In genomic region chr6:8063762-8064637, GRCh38 we compare ENCODE assay signal across 1 cellular context.
TF ChIP-seq lines count a peak whose summit lies in the region.

Gene BLOC1S5, minus strand, starts transcription at chr6:8064389. Its CDS starts 13 bp downstream, at chr6:8064376.

TF ChIP-seq in HepG2, 621 proteins besides CTCF, POLR2A, EP300 and RAD21 (continued from another document and continues in another):
- TF ChIP-seq, protein P1, sequence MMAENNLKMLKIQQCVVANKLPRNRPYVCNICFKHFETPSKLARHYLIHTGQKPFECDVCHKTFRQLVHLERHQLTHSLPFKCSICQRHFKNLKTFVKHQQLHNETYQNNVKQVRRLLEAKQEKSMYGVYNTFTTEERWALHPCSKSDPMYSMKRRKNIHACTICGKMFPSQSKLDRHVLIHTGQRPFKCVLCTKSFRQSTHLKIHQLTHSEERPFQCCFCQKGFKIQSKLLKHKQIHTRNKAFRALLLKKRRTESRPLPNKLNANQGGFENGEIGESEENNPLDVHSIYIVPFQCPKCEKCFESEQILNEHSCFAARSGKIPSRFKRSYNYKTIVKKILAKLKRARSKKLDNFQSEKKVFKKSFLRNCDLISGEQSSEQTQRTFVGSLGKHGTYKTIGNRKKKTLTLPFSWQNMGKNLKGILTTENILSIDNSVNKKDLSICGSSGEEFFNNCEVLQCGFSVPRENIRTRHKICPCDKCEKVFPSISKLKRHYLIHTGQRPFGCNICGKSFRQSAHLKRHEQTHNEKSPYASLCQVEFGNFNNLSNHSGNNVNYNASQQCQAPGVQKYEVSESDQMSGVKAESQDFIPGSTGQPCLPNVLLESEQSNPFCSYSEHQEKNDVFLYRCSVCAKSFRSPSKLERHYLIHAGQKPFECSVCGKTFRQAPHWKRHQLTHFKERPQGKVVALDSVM (CRISPR knock-in tag; IDR thresholded peaks at IDR 0.05), result peak; percentile 49; the same call in 1 of the 2 replicates
- TF ChIP-seq DPF2 (CRISPR knock-in tag; IDR thresholded peaks at IDR 0.05; ENCODE audit: borderline replicate concordance, low read depth) (no peak; the same call in 1 of the 2 replicates), YEATS2 (CRISPR knock-in tag; IDR thresholded peaks at IDR 0.05; ENCODE audit: borderline replicate concordance) (peak; percentile 89; the same call in 1 of the 2 replicates), PHB2 (IDR thresholded peaks at IDR 0.05; ENCODE audit: partially characterized antibody) (no peak), CBX2 (IDR thresholded peaks at IDR 0.05; ENCODE audit: low read depth, low read length) (no peak), CBX2 (CRISPR knock-in tag; IDR thresholded peaks at IDR 0.05; ENCODE audit: low read depth) (no peak), TCF7L2 (IDR thresholded peaks at IDR 0.05; ENCODE audit: low read depth, low read length) (no peak), ZNF550 (CRISPR knock-in tag; IDR thresholded peaks at IDR 0.05; ENCODE audit: borderline replicate concordance) (no peak), ATRX (CRISPR knock-in tag; IDR thresholded peaks at IDR 0.05; ENCODE audit: borderline replicate concordance) (no peak), GABPB1 (CRISPR knock-in tag; IDR thresholded peaks at IDR 0.05) (peak; percentile 95), MIER2 (CRISPR knock-in tag; IDR thresholded peaks at IDR 0.05) (no peak; the same call in 1 of the 2 replicates), ELF1 (CRISPR knock-in tag; IDR thresholded peaks at IDR 0.05) (peak; percentile 100), SP140L (CRISPR knock-in tag; IDR thresholded peaks at IDR 0.05; ENCODE audit: borderline replicate concordance) (peak; percentile 67), TEF (CRISPR knock-in tag; IDR thresholded peaks at IDR 0.05) (no peak), ZNF260 (CRISPR knock-in tag; IDR thresholded peaks at IDR 0.05; ENCODE audit: borderline replicate concordance, low read depth) (no peak), SMAD3 (CRISPR knock-in tag; IDR thresholded peaks at IDR 0.05) (peak; percentile 91), ZMYM4 (CRISPR knock-in tag; IDR thresholded peaks at IDR 0.05) (peak; percentile 97), ZNF263 (CRISPR knock-in tag; IDR thresholded peaks at IDR 0.05) (peak; percentile 54; the same call in 1 of the 2 replicates), MIER3 (CRISPR knock-in tag; IDR thresholded peaks at IDR 0.05; ENCODE audit: borderline replicate concordance) (peak; percentile 38; the same call in 1 of the 2 replicates), ZNF547 (CRISPR knock-in tag; IDR thresholded peaks at IDR 0.05) (peak; percentile 78), ZNF609 (CRISPR knock-in tag; IDR thresholded peaks at IDR 0.05; ENCODE audit: borderline replicate concordance) (0 out of 2 replicates have a peak, but pooled peaks have one; percentile 33), SMAD1 (CRISPR knock-in tag; IDR thresholded peaks at IDR 0.05; ENCODE audit: borderline replicate concordance, low read depth) (no peak; the same call in 1 of the 2 replicates), EHMT2 (IDR thresholded peaks at IDR 0.05; ENCODE audit: borderline replicate concordance, low read depth, low read length) (no peak), CEBPG (CRISPR knock-in tag; IDR thresholded peaks at IDR 0.05) (0 out of 2 replicates have a peak, but pooled peaks have one; percentile 23), BCL3 (CRISPR knock-in tag; IDR thresholded peaks at IDR 0.05) (peak; percentile 88; the same call in 1 of the 2 replicates), EED (CRISPR knock-in tag; IDR thresholded peaks at IDR 0.05) (no peak; the same call in 1 of the 2 replicates), HNRNPL (IDR thresholded peaks at IDR 0.05; ENCODE audit: low read depth, low read length) (peak; percentile 61; the same call in 1 of the 2 replicates), PREB (CRISPR knock-in tag; IDR thresholded peaks at IDR 0.05) (peak; percentile 47; the same call in 1 of the 2 replicates), ZNF660 (CRISPR knock-in tag; IDR thresholded peaks at IDR 0.05; ENCODE audit: borderline replicate concordance, low read depth) (0 out of 2 replicates have a peak, but pooled peaks have one; percentile 74)
- TF ChIP-seq, protein P2, sequence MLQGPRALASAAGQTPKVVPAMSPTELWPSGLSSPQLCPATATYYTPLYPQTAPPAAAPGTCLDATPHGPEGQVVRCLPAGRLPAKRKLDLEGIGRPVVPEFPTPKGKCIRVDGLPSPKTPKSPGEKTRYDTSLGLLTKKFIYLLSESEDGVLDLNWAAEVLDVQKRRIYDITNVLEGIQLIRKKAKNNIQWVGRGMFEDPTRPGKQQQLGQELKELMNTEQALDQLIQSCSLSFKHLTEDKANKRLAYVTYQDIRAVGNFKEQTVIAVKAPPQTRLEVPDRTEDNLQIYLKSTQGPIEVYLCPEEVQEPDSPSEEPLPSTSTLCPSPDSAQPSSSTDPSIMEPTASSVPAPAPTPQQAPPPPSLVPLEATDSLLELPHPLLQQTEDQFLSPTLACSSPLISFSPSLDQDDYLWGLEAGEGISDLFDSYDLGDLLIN (CRISPR knock-in tag; IDR thresholded peaks at IDR 0.05; ENCODE audit: borderline replicate concordance), result no peak
- TF ChIP-seq, protein P3, sequence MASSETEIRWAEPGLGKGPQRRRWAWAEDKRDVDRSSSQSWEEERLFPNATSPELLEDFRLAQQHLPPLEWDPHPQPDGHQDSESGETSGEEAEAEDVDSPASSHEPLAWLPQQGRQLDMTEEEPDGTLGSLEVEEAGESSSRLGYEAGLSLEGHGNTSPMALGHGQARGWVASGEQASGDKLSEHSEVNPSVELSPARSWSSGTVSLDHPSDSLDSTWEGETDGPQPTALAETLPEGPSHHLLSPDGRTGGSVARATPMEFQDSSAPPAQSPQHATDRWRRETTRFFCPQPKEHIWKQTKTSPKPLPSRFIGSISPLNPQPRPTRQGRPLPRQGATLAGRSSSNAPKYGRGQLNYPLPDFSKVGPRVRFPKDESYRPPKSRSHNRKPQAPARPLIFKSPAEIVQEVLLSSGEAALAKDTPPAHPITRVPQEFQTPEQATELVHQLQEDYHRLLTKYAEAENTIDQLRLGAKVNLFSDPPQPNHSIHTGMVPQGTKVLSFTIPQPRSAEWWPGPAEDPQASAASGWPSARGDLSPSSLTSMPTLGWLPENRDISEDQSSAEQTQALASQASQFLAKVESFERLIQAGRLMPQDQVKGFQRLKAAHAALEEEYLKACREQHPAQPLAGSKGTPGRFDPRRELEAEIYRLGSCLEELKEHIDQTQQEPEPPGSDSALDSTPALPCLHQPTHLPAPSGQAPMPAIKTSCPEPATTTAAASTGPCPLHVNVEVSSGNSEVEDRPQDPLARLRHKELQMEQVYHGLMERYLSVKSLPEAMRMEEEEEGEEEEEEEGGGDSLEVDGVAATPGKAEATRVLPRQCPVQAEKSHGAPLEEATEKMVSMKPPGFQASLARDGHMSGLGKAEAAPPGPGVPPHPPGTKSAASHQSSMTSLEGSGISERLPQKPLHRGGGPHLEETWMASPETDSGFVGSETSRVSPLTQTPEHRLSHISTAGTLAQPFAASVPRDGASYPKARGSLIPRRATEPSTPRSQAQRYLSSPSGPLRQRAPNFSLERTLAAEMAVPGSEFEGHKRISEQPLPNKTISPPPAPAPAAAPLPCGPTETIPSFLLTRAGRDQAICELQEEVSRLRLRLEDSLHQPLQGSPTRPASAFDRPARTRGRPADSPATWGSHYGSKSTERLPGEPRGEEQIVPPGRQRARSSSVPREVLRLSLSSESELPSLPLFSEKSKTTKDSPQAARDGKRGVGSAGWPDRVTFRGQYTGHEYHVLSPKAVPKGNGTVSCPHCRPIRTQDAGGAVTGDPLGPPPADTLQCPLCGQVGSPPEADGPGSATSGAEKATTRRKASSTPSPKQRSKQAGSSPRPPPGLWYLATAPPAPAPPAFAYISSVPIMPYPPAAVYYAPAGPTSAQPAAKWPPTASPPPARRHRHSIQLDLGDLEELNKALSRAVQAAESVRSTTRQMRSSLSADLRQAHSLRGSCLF (CRISPR knock-in tag; IDR thresholded peaks at IDR 0.05; ENCODE audit: borderline replicate concordance), result no peak
- TF ChIP-seq, protein P4, sequence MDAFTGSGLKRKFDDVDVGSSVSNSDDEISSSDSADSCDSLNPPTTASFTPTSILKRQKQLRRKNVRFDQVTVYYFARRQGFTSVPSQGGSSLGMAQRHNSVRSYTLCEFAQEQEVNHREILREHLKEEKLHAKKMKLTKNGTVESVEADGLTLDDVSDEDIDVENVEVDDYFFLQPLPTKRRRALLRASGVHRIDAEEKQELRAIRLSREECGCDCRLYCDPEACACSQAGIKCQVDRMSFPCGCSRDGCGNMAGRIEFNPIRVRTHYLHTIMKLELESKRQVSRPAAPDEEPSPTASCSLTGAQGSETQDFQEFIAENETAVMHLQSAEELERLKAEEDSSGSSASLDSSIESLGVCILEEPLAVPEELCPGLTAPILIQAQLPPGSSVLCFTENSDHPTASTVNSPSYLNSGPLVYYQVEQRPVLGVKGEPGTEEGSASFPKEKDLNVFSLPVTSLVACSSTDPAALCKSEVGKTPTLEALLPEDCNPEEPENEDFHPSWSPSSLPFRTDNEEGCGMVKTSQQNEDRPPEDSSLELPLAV (CRISPR knock-in tag; conservative IDR thresholded peaks at IDR 0.05; ENCODE audit: low read depth), result no peak
- TF ChIP-seq, protein P5, sequence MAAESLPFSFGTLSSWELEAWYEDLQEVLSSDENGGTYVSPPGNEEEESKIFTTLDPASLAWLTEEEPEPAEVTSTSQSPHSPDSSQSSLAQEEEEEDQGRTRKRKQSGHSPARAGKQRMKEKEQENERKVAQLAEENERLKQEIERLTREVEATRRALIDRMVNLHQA (CRISPR knock-in tag; IDR thresholded peaks at IDR 0.05), result no peak
- TF ChIP-seq, protein P6, sequence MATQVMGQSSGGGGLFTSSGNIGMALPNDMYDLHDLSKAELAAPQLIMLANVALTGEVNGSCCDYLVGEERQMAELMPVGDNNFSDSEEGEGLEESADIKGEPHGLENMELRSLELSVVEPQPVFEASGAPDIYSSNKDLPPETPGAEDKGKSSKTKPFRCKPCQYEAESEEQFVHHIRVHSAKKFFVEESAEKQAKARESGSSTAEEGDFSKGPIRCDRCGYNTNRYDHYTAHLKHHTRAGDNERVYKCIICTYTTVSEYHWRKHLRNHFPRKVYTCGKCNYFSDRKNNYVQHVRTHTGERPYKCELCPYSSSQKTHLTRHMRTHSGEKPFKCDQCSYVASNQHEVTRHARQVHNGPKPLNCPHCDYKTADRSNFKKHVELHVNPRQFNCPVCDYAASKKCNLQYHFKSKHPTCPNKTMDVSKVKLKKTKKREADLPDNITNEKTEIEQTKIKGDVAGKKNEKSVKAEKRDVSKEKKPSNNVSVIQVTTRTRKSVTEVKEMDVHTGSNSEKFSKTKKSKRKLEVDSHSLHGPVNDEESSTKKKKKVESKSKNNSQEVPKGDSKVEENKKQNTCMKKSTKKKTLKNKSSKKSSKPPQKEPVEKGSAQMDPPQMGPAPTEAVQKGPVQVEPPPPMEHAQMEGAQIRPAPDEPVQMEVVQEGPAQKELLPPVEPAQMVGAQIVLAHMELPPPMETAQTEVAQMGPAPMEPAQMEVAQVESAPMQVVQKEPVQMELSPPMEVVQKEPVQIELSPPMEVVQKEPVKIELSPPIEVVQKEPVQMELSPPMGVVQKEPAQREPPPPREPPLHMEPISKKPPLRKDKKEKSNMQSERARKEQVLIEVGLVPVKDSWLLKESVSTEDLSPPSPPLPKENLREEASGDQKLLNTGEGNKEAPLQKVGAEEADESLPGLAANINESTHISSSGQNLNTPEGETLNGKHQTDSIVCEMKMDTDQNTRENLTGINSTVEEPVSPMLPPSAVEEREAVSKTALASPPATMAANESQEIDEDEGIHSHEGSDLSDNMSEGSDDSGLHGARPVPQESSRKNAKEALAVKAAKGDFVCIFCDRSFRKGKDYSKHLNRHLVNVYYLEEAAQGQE (IDR thresholded peaks at IDR 0.05; ENCODE audit: borderline replicate concordance in 1 of 2, low read depth in 1 of 2, low read length in 2 of 2), result no peak
